Comparison of ENCODE assay signal across 1 cellular context in genomic region chr1:41496080-41497055, GRCh38.
TF ChIP-seq lines count a peak whose summit lies in the region.

No MANE protein-coding gene starts in this region.

TF ChIP-seq in HEK293, 187 proteins besides CTCF, POLR2A, EP300 and RAD21 (continued from another document and continues in another):
- TF ChIP-seq ZNF280C (tag by site-specific recombination; IDR thresholded peaks at IDR 0.05) (no peak), RBAK (tag by site-specific recombination; IDR thresholded peaks at IDR 0.05) (no peak), ZNF138 (tag by site-specific recombination; IDR thresholded peaks at IDR 0.05; ENCODE audit: borderline replicate concordance) (no peak), HOXA7 (CRISPR knock-in tag; IDR thresholded peaks at IDR 0.05; ENCODE audit: borderline replicate concordance) (no peak), ZNF707 (tag by site-specific recombination; IDR thresholded peaks at IDR 0.05) (no peak), AEBP2 (tag by site-specific recombination; IDR thresholded peaks at IDR 0.05; ENCODE audit: borderline replicate concordance) (no peak), SP3 (tag by site-specific recombination; IDR thresholded peaks at IDR 0.05) (peak; percentile 43; the same call in 1 of the 2 replicates), ZFP3 (tag by site-specific recombination; IDR thresholded peaks at IDR 0.05; ENCODE audit: low read depth) (no peak), ZNF24 (tag by site-specific recombination; IDR thresholded peaks at IDR 0.05) (no peak), ZNF488 (tag by site-specific recombination; IDR thresholded peaks at IDR 0.05) (no peak), ATF2 (tag by site-specific recombination; IDR thresholded peaks at IDR 0.05; ENCODE audit: low read depth) (no peak), ZFP69B (tag by site-specific recombination; IDR thresholded peaks at IDR 0.05) (peak; percentile 76), ZNF148 (tag by site-specific recombination; IDR thresholded peaks at IDR 0.05; ENCODE audit: borderline replicate concordance) (no peak), ZNF692 (tag by site-specific recombination; IDR thresholded peaks at IDR 0.05) (peak; percentile 86), ZNF175 (tag by site-specific recombination; IDR thresholded peaks at IDR 0.05) (no peak), YY1 (tag by site-specific recombination; IDR thresholded peaks at IDR 0.05) (peak; percentile 57; the same call in 1 of the 2 replicates), TSHZ1 (tag by site-specific recombination; IDR thresholded peaks at IDR 0.05; ENCODE audit: borderline replicate concordance) (peak; percentile 60; the same call in 1 of the 2 replicates), ZNF423 (tag by site-specific recombination; IDR thresholded peaks at IDR 0.05) (peak; percentile 84), TRIM28 (IDR thresholded peaks at IDR 0.05; ENCODE audit: borderline replicate concordance, low read length) (no peak), INSM2 (tag by site-specific recombination; IDR thresholded peaks at IDR 0.05) (peak; percentile 81), ZNF549 (tag by site-specific recombination; IDR thresholded peaks at IDR 0.05) (no peak), KLF7 (tag by site-specific recombination; IDR thresholded peaks at IDR 0.05; ENCODE audit: borderline replicate concordance) (0 out of 2 replicates have a peak, but pooled peaks have one; percentile 47), ZNF391 (tag by site-specific recombination; IDR thresholded peaks at IDR 0.05; ENCODE audit: borderline replicate concordance, low read depth) (no peak), ZNF354C (tag by site-specific recombination; IDR thresholded peaks at IDR 0.05; ENCODE audit: borderline replicate concordance, low read depth) (no peak), ZNF677 (tag by site-specific recombination; IDR thresholded peaks at IDR 0.05) (no peak), ZNF114 (tag by site-specific recombination; IDR thresholded peaks at IDR 0.05) (no peak), ZNF335 (tag by site-specific recombination; conservative IDR thresholded peaks at IDR 0.05) (peak; percentile 49), ZNF248 (tag by site-specific recombination; IDR thresholded peaks at IDR 0.05) (no peak), PRDM2 (tag by site-specific recombination; IDR thresholded peaks at IDR 0.05; ENCODE audit: borderline replicate concordance) (no peak), ZNF48 (tag by site-specific recombination; IDR thresholded peaks at IDR 0.05) (no peak), ZNF302 (tag by site-specific recombination; IDR thresholded peaks at IDR 0.05; ENCODE audit: low read depth) (no peak), REPIN1 (tag by site-specific recombination; IDR thresholded peaks at IDR 0.05; ENCODE audit: low read depth) (no peak), ZNF426 (tag by site-specific recombination; IDR thresholded peaks at IDR 0.05) (no peak)
